In genomic region chr12:47303207-47303606, GRCh38 we compare ENCODE assay signal across 15 cellular contexts.
DNase-seq lines count a peak whose midpoint lies in the region; ATAC-seq and TF ChIP-seq lines count a peak whose summit lies in the region.
"Had no signal": no experiment of that assay in that cellular context is flagged by ENCODE, and none has a peak within 500 bp of the region (broad histone marks: within the 10 kb centered on the region; RNA-seq: fewer than 3 reads in every experiment).

No MANE protein-coding gene starts in this region.

- H3K9me3 ChIP-seq in T-helper 17 cell (ENCODE audit: control insufficient read depth, low read length, poor library complexity, severe bottlenecking): no peaks in the 10 kb centered on the region
- H3K9me3 ChIP-seq: pancreas had no signal

- H3K4me1 Mint-ChIP-seq in stimulated activated naive CD8-positive, alpha-beta T cell treated with anti-CD3 and anti-CD28 coated beads, Interleukin-15, Interleukin-2, amounts not matched to agents 100 ng/mL and 50 ng/mL, for 24 hours (ENCODE audit: low read depth): peaks cover 85% of the 10 kb centered on the region
- peaks cover 23% of the 10 kb centered on the region for H3K4me1 Mint-ChIP-seq in T-helper 17 cell

- no peak for DNase-seq in stimulated activated naive CD8-positive, alpha-beta T cell treated with anti-CD3 and anti-CD28 coated beads, Interleukin-15, Interleukin-2, amounts not matched to agents 100 U/mL and 50 U/mL, for 24 hours
- DNase-seq in T-helper 17 cell (no peak), fibroblast of villous mesenchyme (ENCODE audit: low read depth) (peak; percentile 61), HCEC 1CT (no peak), ecto neural progenitor cell (ENCODE audit: low spot score) (no peak), foreskin keratinocyte (no peak)
- DNase-seq: activated CD4-positive, alpha-beta T cell treated with anti-CD3 and anti-CD28 coated beads for 4 hours; immature natural killer cell; NCI-H526; pancreas had no signal

- no peak for TF ChIP-seq CTCF in fibroblast of villous mesenchyme (IDR thresholded peaks at IDR 0.05; ENCODE audit: insufficient read depth, low read depth, low read length)
- TF ChIP-seq CTCF in foreskin keratinocyte (conservative IDR thresholded peaks at IDR 0.05): no peak

- peaks cover 15% of the 10 kb centered on the region for H3K9me3 Mint-ChIP-seq in stimulated activated naive CD8-positive, alpha-beta T cell treated with anti-CD3 and anti-CD28 coated beads, Interleukin-15, Interleukin-2, amounts not matched to agents 100 ng/mL and 50 ng/mL, for 24 hours
- H3K9me3 Mint-ChIP-seq: immature natural killer cell had no signal

- peaks cover 16% of the 10 kb centered on the region for H3K4me1 ChIP-seq in foreskin keratinocyte
- H3K4me1 ChIP-seq: pancreas had no signal

- H3K27ac ChIP-seq in foreskin keratinocyte: no peak overlapping the region
- H3K27ac ChIP-seq: BLaER1 treated with 17β-estradiol and CSF1 and Interleukin-3, amounts not matched to agents 10 nM and 100 nM; cardiac muscle cell; pancreas had no signal

- H3K27me3 Mint-ChIP-seq in stimulated activated naive CD8-positive, alpha-beta T cell treated with anti-CD3 and anti-CD28 coated beads, Interleukin-15, Interleukin-2, amounts not matched to agents 100 ng/mL and 50 ng/mL, for 24 hours: no peaks in the 10 kb centered on the region
- H3K27me3 Mint-ChIP-seq in T-helper 17 cell: no peaks in the 10 kb centered on the region

- no peaks in the 10 kb centered on the region for H3K27me3 ChIP-seq in foreskin keratinocyte
- H3K27me3 ChIP-seq: BLaER1 treated with 17β-estradiol and CSF1 and Interleukin-3, amounts not matched to agents 10 nM and 100 nM; cardiac muscle cell; pancreas had no signal

- peak overlapping the region; percentile 96 for H3K27ac Mint-ChIP-seq in stimulated activated naive CD8-positive, alpha-beta T cell treated with anti-CD3 and anti-CD28 coated beads, Interleukin-15, Interleukin-2, amounts not matched to agents 100 ng/mL and 50 ng/mL, for 24 hours
- H3K27ac Mint-ChIP-seq in T-helper 17 cell: peak overlapping the region; percentile 1
- H3K27ac Mint-ChIP-seq: immature natural killer cell had no signal

- H3K4me3 ChIP-seq in fibroblast of villous mesenchyme (ENCODE audit: low read depth, low read length): no peak overlapping the region
- H3K4me3 ChIP-seq: BLaER1 treated with 17β-estradiol and CSF1 and Interleukin-3, amounts not matched to agents 10 nM and 100 nM; cardiac muscle cell; GM12878; pancreas had no signal

- H3K36me3 Mint-ChIP-seq in stimulated activated naive CD8-positive, alpha-beta T cell treated with anti-CD3 and anti-CD28 coated beads, Interleukin-15, Interleukin-2, amounts not matched to agents 100 ng/mL and 50 ng/mL, for 24 hours (ENCODE audit: low read depth): peaks cover 65% of the 10 kb centered on the region
- H3K36me3 Mint-ChIP-seq in T-helper 17 cell (ENCODE audit: low read depth): peaks cover 3% of the 10 kb centered on the region
- H3K36me3 Mint-ChIP-seq: immature natural killer cell had no signal

- no peak for ATAC-seq in stimulated activated naive CD8-positive, alpha-beta T cell treated with anti-CD3 and anti-CD28 coated beads, Interleukin-15, Interleukin-2, amounts not matched to agents 100 U/mL and 50 U/mL, for 24 hours
- ATAC-seq in T-helper 17 cell (no peak), HG02938 (IDR thresholded peaks at IDR 0.05; ENCODE audit: unreplicated experiment) (no peak), foreskin keratinocyte (no peak)
- ATAC-seq: GM12878, pancreas had no signal

- H3K4me3 Mint-ChIP-seq in stimulated activated naive CD8-positive, alpha-beta T cell treated with anti-CD3 and anti-CD28 coated beads, Interleukin-15, Interleukin-2, amounts not matched to agents 100 ng/mL and 50 ng/mL, for 24 hours: no peak overlapping the region
- H3K4me3 Mint-ChIP-seq in T-helper 17 cell: no peak overlapping the region
- H3K4me3 Mint-ChIP-seq: immature natural killer cell had no signal
